Comparison of ENCODE assay signal across 12 cellular contexts in genomic region chr18:74255022-74255658, GRCh38. TPM values are rescaled to one million over a fixed set of nuclear protein-coding genes. Genes with fewer than 3 reads are reported as not detected.
DNase-seq lines count a peak whose midpoint lies in the region; FAIRE-seq and TF ChIP-seq lines count a peak whose summit lies in the region.
"Had no signal": no experiment of that assay in that cellular context is flagged by ENCODE, and none has a peak within 500 bp of the region (broad histone marks: within the 10 kb centered on the region; RNA-seq: fewer than 3 reads in every experiment).

No MANE protein-coding gene starts in this region.

- TF ChIP-seq CTCF in HFF-Myc (IDR thresholded peaks at IDR 0.05; ENCODE audit: low read depth, low read length, missing control alignments) (no peak), bronchial epithelial cell (IDR thresholded peaks at IDR 0.05; ENCODE audit: insufficient read depth, low read length, severe bottlenecking) (no peak), kidney (IDR thresholded peaks at IDR 0.05; ENCODE audit: borderline replicate concordance, extremely low read depth, insufficient read depth) (no peak), stomach (IDR thresholded peaks at IDR 0.05) (no peak)

- peak; percentile 50 for DNase-seq in HFF-Myc (ENCODE audit: extremely low read depth, low read depth)
- peak; percentile 27 for DNase-seq in bronchial epithelial cell (ENCODE audit: low read depth)
- DNase-seq in kidney, result no peak
- DNase-seq in stomach, result peak; percentile 59
- DNase-seq in activated T-cell treated with anti-CD3 and anti-CD28 coated beads, Interleukin-2, amount 50 U/mL, for 1 hour, result no peak
- DNase-seq in NAMALWA (ENCODE audit: low spot score), result no peak
- DNase-seq in iPS-NIHi11 (ENCODE audit: low spot score), result no peak
- DNase-seq in NOMO-1 treated with DMSO at 0.1 percent for 48 hours (lab: John Stamatoyannopoulos, UW; ENCODE audit: unreplicated experiment), result no peak
- DNase-seq: NCI-H1436 treated with DMSO at 0.1 percent for 48 hours, NCI-H524 treated with DMSO at 0.1 percent for 48 hours, SHP77, testis had no signal

- H3K4me3 ChIP-seq in HFF-Myc (replicated peaks; ENCODE audit: low read depth, low read length) (no peak overlapping the region), bronchial epithelial cell (ENCODE audit: low read depth, low read length) (no peak overlapping the region), kidney (ENCODE audit: low read length in 2 of 2) (no peak overlapping the region), stomach (no peak overlapping the region)
- H3K4me3 ChIP-seq: testis had no signal

- H3K9me3 ChIP-seq in kidney (ENCODE audit: control insufficient read depth in 1 of 2, low read length in 2 of 2) (no peaks in the 10 kb centered on the region), stomach (no peaks in the 10 kb centered on the region)
- H3K9me3 ChIP-seq: testis had no signal

- intact Hi-C loops in kidney (cut with DNase I) (no loop called here), stomach (cut with DNase I; ENCODE audit: low total_unique reads) (no loop called here)

- H3K27ac ChIP-seq in kidney (ENCODE audit: low read depth in 2 of 2, low read length in 2 of 2) (peak overlapping the region; percentile 12 to 25), stomach (peak overlapping the region; percentile 43 to 72 (median 54))

- no peaks in the 10 kb centered on the region for H3K27me3 ChIP-seq in bronchial epithelial cell (ENCODE audit: control insufficient read depth, insufficient read depth, low read length)
- no peaks in the 10 kb centered on the region for H3K27me3 ChIP-seq in stomach
- H3K27me3 ChIP-seq: testis had no signal

- FAIRE-seq in bronchial epithelial cell (lab: Jason Lieb, UNC), result no peak
- no peak for FAIRE-seq in kidney (lab: Jason Lieb, UNC)

- H3K4me1 ChIP-seq in kidney (ENCODE audit: control insufficient read depth in 1 of 2, insufficient read depth in 1 of 2, low read depth in 1 of 2, low read length in 2 of 2), result peaks cover 15 to 27% of the 10 kb centered on the region in 2 donors
- peaks cover 17 to 47% (median 37%) of the 10 kb centered on the region in 4 donors for H3K4me1 ChIP-seq in stomach

- TF ChIP-seq POLR2A in stomach (IDR thresholded peaks at IDR 0.05), result no peak

- TF ChIP-seq EP300 in stomach (IDR thresholded peaks at IDR 0.05), result no peak

- 24 to 47% (median 35%) methylated on average over 5 of the region's 5 CpGs for WGBS in stomach, 5 donors

- no peak overlapping the region for H3K9ac ChIP-seq in kidney (ENCODE audit: low read length in 2 of 2)

- no peaks in the 10 kb centered on the region for H3K36me3 ChIP-seq in bronchial epithelial cell (ENCODE audit: control insufficient read depth, insufficient read depth, low read length)
- peaks cover 6 to 51% of the 10 kb centered on the region in 2 donors for H3K36me3 ChIP-seq in kidney (ENCODE audit: control insufficient read depth in 1 of 2, insufficient read depth in 2 of 2, low read length in 2 of 2)
- peaks cover 0 to 53% (median 47%) of the 10 kb centered on the region in 4 donors for H3K36me3 ChIP-seq in stomach

RNA-seq across cellular contexts. Expression of gene CYB5A, which starts 36.6 kb away (rescaled TPM):
- total RNA-seq in bronchial epithelial cell (53.2 and 66.3 TPM in 2 replicates), kidney (243 TPM), stomach (100 to 1,000 TPM in 3 of 5 donors, 10 to 100 TPM in 2; 75.9 to 116 (median 101) TPM)
- polyA plus RNA-seq in kidney (ENCODE audit: insufficient read depth, low read depth, low replicate concordance) (1,143 TPM), stomach (100 to 1,000 TPM; 186 to 450 (median 314) TPM)

Comparison
In these comparisons a context has a peak if more than half of its experiments do, and no peak if none do; other contexts are left out.
1. DNase-seq: peak in HFF-Myc (single experiment), bronchial epithelial cell (single experiment) and stomach (single experiment); none in kidney (single experiment), activated T-cell treated with anti-CD3 and anti-CD28 coated beads, Interleukin-2, amount 50 U/mL, for 1 hour (single experiment), NAMALWA (single experiment), iPS-NIHi11 (single experiment) and NOMO-1 treated with DMSO at 0.1 percent for 48 hours (single experiment).